ENCODE assay signal across 1 cellular context in the genomic region with DNA sequence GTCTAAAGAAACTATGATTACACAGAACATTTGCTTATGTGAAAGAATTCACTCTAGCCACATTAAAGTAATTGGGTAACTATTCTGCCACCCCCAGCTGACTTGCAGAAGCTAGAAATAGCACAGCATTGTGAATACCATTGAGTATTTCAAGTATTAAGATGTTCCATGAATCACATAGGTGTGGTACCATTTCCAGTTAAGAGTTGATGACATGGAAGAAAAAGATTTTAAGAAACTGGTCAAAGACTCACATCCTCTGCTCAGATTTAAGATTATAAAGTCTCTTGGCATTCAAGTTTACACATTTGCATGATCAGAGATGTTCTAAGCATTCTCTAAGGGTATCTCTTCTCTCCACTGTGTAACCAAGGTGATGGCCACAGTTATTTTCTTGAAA.
TF ChIP-seq lines count a peak whose summit lies in the region.

No MANE protein-coding gene starts in this region.

TF ChIP-seq in WTC11, 78 proteins besides CTCF, POLR2A, EP300 and RAD21 (continued from another document):
- TF ChIP-seq, protein P1, sequence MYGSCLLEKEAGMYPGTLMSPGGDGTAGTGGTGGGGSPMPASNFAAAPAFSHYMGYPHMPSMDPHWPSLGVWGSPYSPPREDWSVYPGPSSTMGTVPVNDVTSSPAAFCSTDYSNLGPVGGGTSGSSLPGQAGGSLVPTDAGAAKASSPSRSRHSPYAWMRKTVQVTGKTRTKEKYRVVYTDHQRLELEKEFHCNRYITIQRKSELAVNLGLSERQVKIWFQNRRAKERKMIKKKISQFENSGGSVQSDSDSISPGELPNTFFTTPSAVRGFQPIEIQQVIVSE (CRISPR knock-in tag; IDR thresholded peaks at IDR 0.05; ENCODE audit: borderline replicate concordance): no peak
- TF ChIP-seq ZNF396 (CRISPR knock-in tag; IDR thresholded peaks at IDR 0.05; ENCODE audit: borderline replicate concordance) (no peak), MAX (CRISPR knock-in tag; IDR thresholded peaks at IDR 0.05) (no peak), ESRRA (CRISPR knock-in tag; IDR thresholded peaks at IDR 0.05; ENCODE audit: borderline replicate concordance) (no peak), ETV6 (CRISPR knock-in tag; IDR thresholded peaks at IDR 0.05) (no peak), ZNF512 (CRISPR knock-in tag; IDR thresholded peaks at IDR 0.05; ENCODE audit: borderline replicate concordance) (no peak), JAZF1 (CRISPR knock-in tag; IDR thresholded peaks at IDR 0.05) (no peak)
- TF ChIP-seq, protein P2, sequence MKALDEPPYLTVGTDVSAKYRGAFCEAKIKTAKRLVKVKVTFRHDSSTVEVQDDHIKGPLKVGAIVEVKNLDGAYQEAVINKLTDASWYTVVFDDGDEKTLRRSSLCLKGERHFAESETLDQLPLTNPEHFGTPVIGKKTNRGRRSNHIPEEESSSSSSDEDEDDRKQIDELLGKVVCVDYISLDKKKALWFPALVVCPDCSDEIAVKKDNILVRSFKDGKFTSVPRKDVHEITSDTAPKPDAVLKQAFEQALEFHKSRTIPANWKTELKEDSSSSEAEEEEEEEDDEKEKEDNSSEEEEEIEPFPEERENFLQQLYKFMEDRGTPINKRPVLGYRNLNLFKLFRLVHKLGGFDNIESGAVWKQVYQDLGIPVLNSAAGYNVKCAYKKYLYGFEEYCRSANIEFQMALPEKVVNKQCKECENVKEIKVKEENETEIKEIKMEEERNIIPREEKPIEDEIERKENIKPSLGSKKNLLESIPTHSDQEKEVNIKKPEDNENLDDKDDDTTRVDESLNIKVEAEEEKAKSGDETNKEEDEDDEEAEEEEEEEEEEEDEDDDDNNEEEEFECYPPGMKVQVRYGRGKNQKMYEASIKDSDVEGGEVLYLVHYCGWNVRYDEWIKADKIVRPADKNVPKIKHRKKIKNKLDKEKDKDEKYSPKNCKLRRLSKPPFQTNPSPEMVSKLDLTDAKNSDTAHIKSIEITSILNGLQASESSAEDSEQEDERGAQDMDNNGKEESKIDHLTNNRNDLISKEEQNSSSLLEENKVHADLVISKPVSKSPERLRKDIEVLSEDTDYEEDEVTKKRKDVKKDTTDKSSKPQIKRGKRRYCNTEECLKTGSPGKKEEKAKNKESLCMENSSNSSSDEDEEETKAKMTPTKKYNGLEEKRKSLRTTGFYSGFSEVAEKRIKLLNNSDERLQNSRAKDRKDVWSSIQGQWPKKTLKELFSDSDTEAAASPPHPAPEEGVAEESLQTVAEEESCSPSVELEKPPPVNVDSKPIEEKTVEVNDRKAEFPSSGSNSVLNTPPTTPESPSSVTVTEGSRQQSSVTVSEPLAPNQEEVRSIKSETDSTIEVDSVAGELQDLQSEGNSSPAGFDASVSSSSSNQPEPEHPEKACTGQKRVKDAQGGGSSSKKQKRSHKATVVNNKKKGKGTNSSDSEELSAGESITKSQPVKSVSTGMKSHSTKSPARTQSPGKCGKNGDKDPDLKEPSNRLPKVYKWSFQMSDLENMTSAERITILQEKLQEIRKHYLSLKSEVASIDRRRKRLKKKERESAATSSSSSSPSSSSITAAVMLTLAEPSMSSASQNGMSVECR (CRISPR knock-in tag; IDR thresholded peaks at IDR 0.05; ENCODE audit: borderline replicate concordance): no peak
- TF ChIP-seq, protein P3, sequence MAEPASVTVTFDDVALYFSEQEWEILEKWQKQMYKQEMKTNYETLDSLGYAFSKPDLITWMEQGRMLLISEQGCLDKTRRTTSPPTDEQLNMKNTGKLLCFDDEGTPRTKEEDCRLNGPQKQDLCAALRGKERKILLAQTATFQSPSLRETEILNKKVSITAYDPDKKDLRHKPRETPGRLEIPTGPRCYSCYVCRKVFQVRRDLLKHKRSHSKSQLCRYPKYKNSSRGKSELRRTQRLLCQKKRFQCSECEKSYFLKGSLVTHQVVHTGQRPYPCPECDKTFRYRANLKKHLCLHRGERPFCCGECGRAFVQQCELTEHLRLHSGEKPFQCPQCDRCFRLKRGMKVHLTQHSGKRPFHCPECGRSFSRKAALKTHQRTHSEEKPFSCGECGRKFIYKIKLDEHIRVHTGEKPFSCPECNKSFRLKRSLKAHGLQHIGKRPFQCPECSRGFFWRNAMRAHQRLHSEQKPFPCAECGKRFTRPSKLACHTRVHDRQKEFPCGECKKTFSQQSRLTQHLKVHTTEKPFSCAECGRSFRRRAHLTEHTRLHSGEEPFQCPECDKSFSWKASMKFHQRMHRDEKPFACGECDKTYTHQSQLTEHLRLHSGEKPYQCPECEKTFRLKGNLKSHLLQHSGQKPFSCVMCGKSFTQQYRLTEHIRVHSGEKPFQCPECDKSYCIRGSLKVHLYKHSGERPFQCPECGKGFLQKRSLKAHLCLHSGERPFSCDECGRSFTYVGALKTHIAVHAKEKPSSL (CRISPR knock-in tag; conservative IDR thresholded peaks at IDR 0.05): no peak
TF ChIP-seq in WTC11: peak in this region for 0.
